1 cellular context compared by ENCODE assay signal in genomic region chr12:7061138-7061537, GRCh38.
TF ChIP-seq lines count a peak whose summit lies in the region.

No MANE protein-coding gene starts in this region.

TF ChIP-seq in SK-N-SH treated with all-trans-retinoic acid at 6 μM for 48 hours, 23 proteins besides CTCF, POLR2A, EP300 and RAD21 (continued from another document):
- TF ChIP-seq, protein P1, sequence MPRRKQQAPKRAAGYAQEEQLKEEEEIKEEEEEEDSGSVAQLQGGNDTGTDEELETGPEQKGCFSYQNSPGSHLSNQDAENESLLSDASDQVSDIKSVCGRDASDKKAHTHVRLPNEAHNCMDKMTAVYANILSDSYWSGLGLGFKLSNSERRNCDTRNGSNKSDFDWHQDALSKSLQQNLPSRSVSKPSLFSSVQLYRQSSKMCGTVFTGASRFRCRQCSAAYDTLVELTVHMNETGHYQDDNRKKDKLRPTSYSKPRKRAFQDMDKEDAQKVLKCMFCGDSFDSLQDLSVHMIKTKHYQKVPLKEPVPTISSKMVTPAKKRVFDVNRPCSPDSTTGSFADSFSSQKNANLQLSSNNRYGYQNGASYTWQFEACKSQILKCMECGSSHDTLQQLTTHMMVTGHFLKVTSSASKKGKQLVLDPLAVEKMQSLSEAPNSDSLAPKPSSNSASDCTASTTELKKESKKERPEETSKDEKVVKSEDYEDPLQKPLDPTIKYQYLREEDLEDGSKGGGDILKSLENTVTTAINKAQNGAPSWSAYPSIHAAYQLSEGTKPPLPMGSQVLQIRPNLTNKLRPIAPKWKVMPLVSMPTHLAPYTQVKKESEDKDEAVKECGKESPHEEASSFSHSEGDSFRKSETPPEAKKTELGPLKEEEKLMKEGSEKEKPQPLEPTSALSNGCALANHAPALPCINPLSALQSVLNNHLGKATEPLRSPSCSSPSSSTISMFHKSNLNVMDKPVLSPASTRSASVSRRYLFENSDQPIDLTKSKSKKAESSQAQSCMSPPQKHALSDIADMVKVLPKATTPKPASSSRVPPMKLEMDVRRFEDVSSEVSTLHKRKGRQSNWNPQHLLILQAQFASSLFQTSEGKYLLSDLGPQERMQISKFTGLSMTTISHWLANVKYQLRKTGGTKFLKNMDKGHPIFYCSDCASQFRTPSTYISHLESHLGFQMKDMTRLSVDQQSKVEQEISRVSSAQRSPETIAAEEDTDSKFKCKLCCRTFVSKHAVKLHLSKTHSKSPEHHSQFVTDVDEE (CRISPR knock-in tag; IDR thresholded peaks at IDR 0.05), result no peak
- no peak for TF ChIP-seq ZFP30 (CRISPR knock-in tag; IDR thresholded peaks at IDR 0.05)
- no peak for TF ChIP-seq ZFP3 (CRISPR knock-in tag; IDR thresholded peaks at IDR 0.05)
- no peak for TF ChIP-seq ZNF8 (CRISPR knock-in tag; IDR thresholded peaks at IDR 0.05)
- no peak for TF ChIP-seq OSR1 (CRISPR knock-in tag; IDR thresholded peaks at IDR 0.05)
